In genomic region chr17:44220211-44221071, GRCh38 we compare ENCODE assay signal across 1 cellular context.
A peak's percentile ranks its signal among the peaks of the same experiment; 100 is the strongest.
TF ChIP-seq lines count a peak whose summit lies in the region.

No MANE protein-coding gene starts in this region.

TF ChIP-seq in HepG2, 621 proteins besides CTCF, POLR2A, EP300 and RAD21 (continued from another document and continues in another):
- TF ChIP-seq BATF2 (CRISPR knock-in tag; IDR thresholded peaks at IDR 0.05) (0 out of 2 replicates have a peak, but pooled peaks have one; percentile 18), ZSCAN25 (CRISPR knock-in tag; IDR thresholded peaks at IDR 0.05) (0 out of 2 replicates have a peak, but pooled peaks have one; percentile 60), ZHX2 (IDR thresholded peaks at IDR 0.05; ENCODE audit: low read depth) (no peak), ZHX2 (CRISPR knock-in tag; IDR thresholded peaks at IDR 0.05; ENCODE audit: borderline replicate concordance) (no peak), ZNF30 (CRISPR knock-in tag; IDR thresholded peaks at IDR 0.05) (no peak), FOXJ3 (CRISPR knock-in tag; IDR thresholded peaks at IDR 0.05; ENCODE audit: borderline replicate concordance) (0 out of 2 replicates have a peak, but pooled peaks have one; percentile 20), CENPBD1 (CRISPR knock-in tag; IDR thresholded peaks at IDR 0.05; ENCODE audit: borderline replicate concordance, low read depth) (no peak), ISX (CRISPR knock-in tag; conservative IDR thresholded peaks at IDR 0.05) (no peak), XRCC5 (optimal IDR thresholded peaks at IDR 0.05; ENCODE audit: low read length) (peak; percentile 28), NR2F2 (IDR thresholded peaks at IDR 0.05; ENCODE audit: borderline replicate concordance, low read depth) (no peak), ZNF224 (CRISPR knock-in tag; IDR thresholded peaks at IDR 0.05) (0 out of 2 replicates have a peak, but pooled peaks have one; percentile 24), ZFP90 (CRISPR knock-in tag; IDR thresholded peaks at IDR 0.05; ENCODE audit: borderline replicate concordance) (peak; percentile 75), AGO1 (IDR thresholded peaks at IDR 0.05; ENCODE audit: low read depth, low read length, poor library complexity, severe bottlenecking) (peak; percentile 88), SMAD3 (CRISPR knock-in tag; IDR thresholded peaks at IDR 0.05) (no peak), ARID2 (CRISPR knock-in tag; IDR thresholded peaks at IDR 0.05; ENCODE audit: borderline replicate concordance) (no peak), SAP130 (CRISPR knock-in tag; IDR thresholded peaks at IDR 0.05; ENCODE audit: low read depth) (peak; percentile 39), DR1 (CRISPR knock-in tag; IDR thresholded peaks at IDR 0.05) (no peak), POGZ (CRISPR knock-in tag; IDR thresholded peaks at IDR 0.05) (no peak), XBP1 (CRISPR knock-in tag; IDR thresholded peaks at IDR 0.05) (no peak), TBL1XR1 (IDR thresholded peaks at IDR 0.05; ENCODE audit: borderline replicate concordance, low read length, partially characterized antibody) (no peak), ZNF772 (CRISPR knock-in tag; IDR thresholded peaks at IDR 0.05) (no peak; the same call in 1 of the 2 replicates), ZSCAN30 (CRISPR knock-in tag; IDR thresholded peaks at IDR 0.05) (no peak), ZBTB39 (CRISPR knock-in tag; IDR thresholded peaks at IDR 0.05) (no peak), ZNF746 (CRISPR knock-in tag; IDR thresholded peaks at IDR 0.05) (peak; percentile 41; the same call in 1 of the 2 replicates), TCF12 (IDR thresholded peaks at IDR 0.05) (no peak), TCF12 (CRISPR knock-in tag; IDR thresholded peaks at IDR 0.05) (no peak), ZNF263 (CRISPR knock-in tag; IDR thresholded peaks at IDR 0.05) (peak; percentile 85), ZNF577 (CRISPR knock-in tag; IDR thresholded peaks at IDR 0.05; ENCODE audit: borderline replicate concordance, low read depth) (no peak), ZNF563 (CRISPR knock-in tag; IDR thresholded peaks at IDR 0.05) (peak; percentile 4; the same call in 1 of the 2 replicates), MAFK (conservative IDR thresholded peaks at IDR 0.05 in 1 of 2, IDR thresholded peaks at IDR 0.05 in 1 of 2; ENCODE audit: low read length in 2 of 2) (no peak), IKZF5 (CRISPR knock-in tag; IDR thresholded peaks at IDR 0.05) (peak; percentile 6; the same call in 1 of the 2 replicates), ZSCAN12 (CRISPR knock-in tag; IDR thresholded peaks at IDR 0.05) (peak; percentile 68; the same call in 1 of the 2 replicates), RXRA (CRISPR knock-in tag; IDR thresholded peaks at IDR 0.05) (no peak; the same call in 1 of the 2 replicates), ZNF850 (CRISPR knock-in tag; conservative IDR thresholded peaks at IDR 0.05) (no peak), MED8 (CRISPR knock-in tag; IDR thresholded peaks at IDR 0.05; ENCODE audit: insufficient replicate concordance) (no peak), ZBTB33 (CRISPR knock-in tag; IDR thresholded peaks at IDR 0.05) (no peak), ZNF605 (CRISPR knock-in tag; IDR thresholded peaks at IDR 0.05) (peak; percentile 27; the same call in 1 of the 2 replicates), GZF1 (CRISPR knock-in tag; IDR thresholded peaks at IDR 0.05) (0 out of 2 replicates have a peak, but pooled peaks have one; percentile 20), TEAD2 (CRISPR knock-in tag; IDR thresholded peaks at IDR 0.05) (0 out of 2 replicates have a peak, but pooled peaks have one; percentile 9), ZNF781 (CRISPR knock-in tag; IDR thresholded peaks at IDR 0.05; ENCODE audit: borderline replicate concordance, not compliant biosample characterization) (peak; percentile 27), NR3C1 (CRISPR knock-in tag; IDR thresholded peaks at IDR 0.05) (no peak), KDM1A (CRISPR knock-in tag; IDR thresholded peaks at IDR 0.05) (no peak), MLLT10 (CRISPR knock-in tag; IDR thresholded peaks at IDR 0.05) (no peak), KLF16 (CRISPR knock-in tag; IDR thresholded peaks at IDR 0.05) (no peak), REPIN1 (CRISPR knock-in tag; IDR thresholded peaks at IDR 0.05; ENCODE audit: borderline replicate concordance, low read depth) (no peak), ZNF354B (CRISPR knock-in tag; IDR thresholded peaks at IDR 0.05) (no peak), ZNF75D (CRISPR knock-in tag; IDR thresholded peaks at IDR 0.05; ENCODE audit: borderline replicate concordance) (no peak), ZNF629 (CRISPR knock-in tag; conservative IDR thresholded peaks at IDR 0.05) (peak; percentile 23; the same call in 1 of the 2 replicates), ZNF460 (CRISPR knock-in tag; IDR thresholded peaks at IDR 0.05; ENCODE audit: borderline replicate concordance) (no peak), ZNF724P (CRISPR knock-in tag; IDR thresholded peaks at IDR 0.05; ENCODE audit: borderline replicate concordance) (no peak), GATA4 (IDR thresholded peaks at IDR 0.05; ENCODE audit: borderline replicate concordance, low read depth) (no peak), ZBTB8A (CRISPR knock-in tag; IDR thresholded peaks at IDR 0.05; ENCODE audit: borderline replicate concordance, low read depth) (no peak), TAF1 (CRISPR knock-in tag; IDR thresholded peaks at IDR 0.05) (peak; percentile 61), ZNF234 (CRISPR knock-in tag; conservative IDR thresholded peaks at IDR 0.05) (no peak), GFI1 (CRISPR knock-in tag; IDR thresholded peaks at IDR 0.05; ENCODE audit: borderline replicate concordance) (no peak), DDIT3 (CRISPR knock-in tag; IDR thresholded peaks at IDR 0.05) (no peak), PAX8 (CRISPR knock-in tag; IDR thresholded peaks at IDR 0.05; ENCODE audit: borderline replicate concordance) (no peak)
